Comparison of ENCODE assay signal across 16 cellular contexts in genomic region chr15:67534360-67534759, GRCh38. TPM values are rescaled to one million over a fixed set of nuclear protein-coding genes. Genes with fewer than 3 reads are reported as not detected.
DNase-seq lines count a peak whose midpoint lies in the region; ATAC-seq, FAIRE-seq and TF ChIP-seq lines count a peak whose summit lies in the region.
"Had no signal": no experiment of that assay in that cellular context is flagged by ENCODE, and none has a peak within 500 bp of the region (broad histone marks: within the 10 kb centered on the region; RNA-seq: fewer than 3 reads in every experiment).

No MANE protein-coding gene starts in this region.

- H4K91ac ChIP-seq in mesenchymal stem cell (ENCODE audit: low read length): no peak overlapping the region

- no peaks in the 10 kb centered on the region for H3K79me1 ChIP-seq in mesenchymal stem cell (replicated peaks; ENCODE audit: low read length, poor library complexity, severe bottlenecking)

- no peak overlapping the region for H2BK120ac ChIP-seq in mesenchymal stem cell (ENCODE audit: low read depth, low read length)

- no peaks in the 10 kb centered on the region for H3K79me2 ChIP-seq in OCI-LY3 (ENCODE audit: low read length)

- ATAC-seq in A549: no peak
- ATAC-seq: K562 had no signal

- H3K4me3 ChIP-seq in A549 (no peak overlapping the region), HEK293 (ENCODE audit: low read depth, low read length) (no peak overlapping the region), OCI-LY3 (ENCODE audit: low read length) (peak overlapping the region; percentile 35), mesenchymal stem cell (ENCODE audit: insufficient read depth in 1 of 2, low read depth in 1 of 2, low read length in 2 of 2) (no peak overlapping the region)
- H3K4me3 ChIP-seq: BLaER1, K562 had no signal

- no peak overlapping the region for H3K4ac ChIP-seq in mesenchymal stem cell (ENCODE audit: low read depth in 1 of 2, low read length in 2 of 2)

- H3K27me3 ChIP-seq in OCI-LY3 (ENCODE audit: low read depth, low read length): peaks cover 16% of the 10 kb centered on the region
- no peaks in the 10 kb centered on the region for H3K27me3 ChIP-seq in mesenchymal stem cell (ENCODE audit: control insufficient read depth in 1 of 2, insufficient read depth in 1 of 2, low read length in 2 of 2)
- H3K27me3 ChIP-seq: BLaER1 had no signal

- no peak for TF ChIP-seq EP300 in A549 (IDR thresholded peaks at IDR 0.05)

- H3K18ac ChIP-seq in mesenchymal stem cell (ENCODE audit: low read depth in 1 of 2, low read length in 2 of 2): no peak overlapping the region

- H2BK5ac ChIP-seq in mesenchymal stem cell (ENCODE audit: low read depth, low read length, poor library complexity, severe bottlenecking): peak overlapping the region; percentile 57

- no peak overlapping the region for H2BK15ac ChIP-seq in mesenchymal stem cell (ENCODE audit: low read depth, poor library complexity, severe bottlenecking)

- POLR2A ChIA-PET in A549 (lab: Yijun Ruan, JAX): no interaction called here
- POLR2A ChIA-PET in HEK293 (lab: Yijun Ruan, JAX): no interaction called here

- H2AFZ ChIP-seq in OCI-LY3 (ENCODE audit: low read depth, low read length): no peak overlapping the region
- H2AFZ ChIP-seq in mesenchymal stem cell (ENCODE audit: low read depth, low read length): no peak overlapping the region

- no peaks in the 10 kb centered on the region; a peak in 1 of 3 replicates for H3K36me3 ChIP-seq in HEK293 (ENCODE audit: control insufficient read depth in 2 of 2, insufficient read depth in 1 of 2, low read length in 2 of 2)
- H3K36me3 ChIP-seq in OCI-LY3 (replicated peaks; ENCODE audit: low read depth, low read length): peaks cover 5% of the 10 kb centered on the region
- peaks cover 0 to 7% of the 10 kb centered on the region in 2 experiments for H3K36me3 ChIP-seq in mesenchymal stem cell (ENCODE audit: control insufficient read depth in 1 of 2, insufficient read depth in 2 of 2, low read depth in 1 of 2, low read length in 2 of 2)

- H4K8ac ChIP-seq in mesenchymal stem cell (ENCODE audit: low read length): no peak overlapping the region

- H3K23ac ChIP-seq in mesenchymal stem cell (ENCODE audit: low read length in 2 of 2): no peak overlapping the region

- H3K27ac ChIP-seq in A549 (no peak overlapping the region), HEK293 (ENCODE audit: extremely low read depth, low read depth, low read length) (no peak overlapping the region), OCI-LY3 (ENCODE audit: low read length) (peak overlapping the region; percentile 23; the same call in 1 of the 2 replicates), mesenchymal stem cell (ENCODE audit: low read length, poor library complexity, severe bottlenecking) (no peak overlapping the region)
- H3K27ac ChIP-seq: 22Rv1, BLaER1 had no signal

- 78% methylated on average over 1 of the region's 1 CpG for WGBS in A549 (ENCODE audit: missing lambda C conversion rate)
- WGBS in mesenchymal stem cell: 88% methylated on average over 1 of the region's 1 CpG

- H3K14ac ChIP-seq in mesenchymal stem cell (ENCODE audit: low read length in 2 of 2): no peak overlapping the region

- FAIRE-seq in A549 (lab: Jason Lieb, UNC): peak; percentile 84
- FAIRE-seq: GM12892 had no signal

- TF ChIP-seq POLR2A in A549 (IDR thresholded peaks at IDR 0.05; ENCODE audit: low read length): no peak

- H2BK12ac ChIP-seq in mesenchymal stem cell (ENCODE audit: low read length in 2 of 2): no peak overlapping the region

- TF ChIP-seq RAD21 in A549 (conservative IDR thresholded peaks at IDR 0.05 in 1 of 2, IDR thresholded peaks at IDR 0.05 in 1 of 2): no peak

- H2AK5ac ChIP-seq in mesenchymal stem cell (ENCODE audit: low read length, severe bottlenecking): no peak overlapping the region

- CTCF ChIA-PET in A549 (lab: Yijun Ruan, JAX) (no interaction called here), HEK293 (lab: Yijun Ruan, JAX) (no interaction called here)

- TF ChIP-seq CTCF in A549 (IDR thresholded peaks at IDR 0.05): no peak
- no peak for TF ChIP-seq CTCF in HEK293 (tag by site-specific recombination; IDR thresholded peaks at IDR 0.05)
- TF ChIP-seq CTCF in OCI-LY3 (IDR thresholded peaks at IDR 0.05; ENCODE audit: low read depth, low read length): no peak

- 0 out of 2 replicates have a peak, but pooled peaks cover 3% of the 10 kb centered on the region for H4K20me1 ChIP-seq in OCI-LY3 (ENCODE audit: insufficient read depth, low read length)
- H4K20me1 ChIP-seq: BLaER1 had no signal

- DNase-seq in A549 (ENCODE audit: low read depth in 1 of 2, low spot score in 1 of 2): no peak
- no peak for DNase-seq in mesenchymal stem cell
- DNase-seq in DMS53 treated with DMSO at 0.1 percent for 48 hours (lab: John Stamatoyannopoulos, UW; ENCODE audit: unreplicated experiment): no peak
- no peak for DNase-seq in NOMO-1 treated with dmso at 0.1 percent for 144 hours (lab: John Stamatoyannopoulos, UW; ENCODE audit: unreplicated experiment)
- DNase-seq in stimulated activated CD8-positive, alpha-beta memory T cell treated with anti-CD3 and anti-CD28 coated beads, Interleukin-4, amount 100 ng/mL, for 48 hours: no peak
- DNase-seq: AML-193; Caco-2; CD8-positive, alpha-beta memory T cell; DMS53; HCEC 1CT had no signal

- no peaks in the 10 kb centered on the region for H3K9me3 ChIP-seq in A549
- no peaks in the 10 kb centered on the region for H3K9me3 ChIP-seq in HEK293 (ENCODE audit: control insufficient read depth, insufficient read depth, low read depth, low read length)
- H3K9me3 ChIP-seq in OCI-LY3 (ENCODE audit: insufficient read depth, low read length): no peaks in the 10 kb centered on the region
- H3K9me3 ChIP-seq in mesenchymal stem cell (ENCODE audit: control insufficient read depth, low read length): no peaks in the 10 kb centered on the region
- H3K9me3 ChIP-seq: BLaER1, Caco-2 had no signal

- H3K4me2 ChIP-seq in A549: no peak overlapping the region
- H3K4me2 ChIP-seq in OCI-LY3 (ENCODE audit: low read length): peak overlapping the region; percentile 67
- H3K4me2 ChIP-seq in mesenchymal stem cell (ENCODE audit: low read length, poor library complexity, severe bottlenecking): no peak overlapping the region
- H3K4me2 ChIP-seq: BLaER1 had no signal

- H3K4me1 ChIP-seq in A549: no peaks in the 10 kb centered on the region
- no peaks in the 10 kb centered on the region for H3K4me1 ChIP-seq in HEK293 (ENCODE audit: control insufficient read depth, insufficient read depth, low read length)
- H3K4me1 ChIP-seq in OCI-LY3 (ENCODE audit: low read length): peaks cover 36% of the 10 kb centered on the region
- no peaks in the 10 kb centered on the region for H3K4me1 ChIP-seq in mesenchymal stem cell (ENCODE audit: control insufficient read depth, insufficient read depth, low read depth, low read length)
- H3K4me1 ChIP-seq: Caco-2 had no signal

- H3K9ac ChIP-seq in OCI-LY3 (ENCODE audit: low read length) (peak overlapping the region; percentile 4; the same call in 1 of the 2 replicates), mesenchymal stem cell (ENCODE audit: low read length) (no peak overlapping the region)
- H3K9ac ChIP-seq: BLaER1 had no signal

TF ChIP-seq in A549, 52 proteins besides CTCF, POLR2A, EP300 and RAD21 (continues in another document):
- TF ChIP-seq E2F6 (IDR thresholded peaks at IDR 0.05; ENCODE audit: borderline replicate concordance, low read depth): no peak
- TF ChIP-seq EHMT2 (IDR thresholded peaks at IDR 0.05; ENCODE audit: low read depth): no peak
- TF ChIP-seq TP53 (CRISPR knock-in tag; IDR thresholded peaks at IDR 0.05): no peak
- TF ChIP-seq TFCP2L1 (CRISPR knock-in tag; IDR thresholded peaks at IDR 0.05): no peak
- no peak for TF ChIP-seq ZSCAN20 (CRISPR knock-in tag; IDR thresholded peaks at IDR 0.05)
- no peak for TF ChIP-seq FOSB (CRISPR knock-in tag; IDR thresholded peaks at IDR 0.05)

TF ChIP-seq in HEK293, 187 proteins besides CTCF, POLR2A, EP300 and RAD21 (continues in another document):
- TF ChIP-seq ZNF529 (tag by site-specific recombination; IDR thresholded peaks at IDR 0.05; ENCODE audit: insufficient replicate concordance): no peak

RNA-seq across cellular contexts. Expression of gene MAP2K5, which starts 8.1 kb away (rescaled TPM):
- polyA plus RNA-seq in A549 (2011; rRNA removed): 7.8 and 9.2 TPM in 2 replicates
- 5.7 and 7.8 TPM in 2 replicates for polyA plus RNA-seq in A549 (2012; cell fraction: cytosol; rRNA removed)
- polyA plus RNA-seq in A549 (2012; cell fraction: nucleus; rRNA removed): 7.8 and 8.1 TPM in 2 replicates
- 10.2 to 12.2 TPM (median 11.0 TPM) in 3 replicates for polyA plus RNA-seq in A549 (2017; fragmentation: RNase III; extraction: RNeasy Plus Mini Kit Qiagen cat#74134 plus additional on column Dnase treatment)
- 11.4 and 13.8 TPM in 2 replicates for polyA minus RNA-seq in A549 (2011; rRNA and poly(A)+ RNA removed)
- 14.1 TPM for polyA plus RNA-seq in mesenchymal stem cell (2013, experiment 1 of 2)
- 13.7 TPM for polyA plus RNA-seq in mesenchymal stem cell (2013, experiment 2 of 2)

RNA-seq across cellular contexts. Expression of gene C15orf61, which starts 13.4 kb away (rescaled TPM):
- polyA plus RNA-seq in A549 (2011; rRNA removed) (3.7 and 5.9 TPM in 2 replicates), A549 (2017; fragmentation: RNase III; extraction: RNeasy Plus Mini Kit Qiagen cat#74134 plus additional on column Dnase treatment) (3.6 to 3.7 TPM (median 3.6 TPM) in 3 replicates)
- polyA plus RNA-seq in A549 (2012; cell fraction: cytosol; rRNA removed): 6.8 and 9.3 TPM in 2 replicates
- 4.2 and 7.0 TPM in 2 replicates for polyA plus RNA-seq in A549 (2012; cell fraction: nucleus; rRNA removed)
- 3.1 and 4.4 TPM in 2 replicates for polyA minus RNA-seq in A549 (2011; rRNA and poly(A)+ RNA removed)
- 3.9 TPM for polyA plus RNA-seq in mesenchymal stem cell (2013, experiment 1 of 2)
- 4.9 TPM for polyA plus RNA-seq in mesenchymal stem cell (2013, experiment 2 of 2)
